Comparison of ENCODE assay signal across 16 cellular contexts in genomic region chr11:95128602-95129001, GRCh38. TPM values are rescaled to one million over a fixed set of nuclear protein-coding genes. Genes with fewer than 3 reads are reported as not detected.
DNase-seq lines count a peak whose midpoint lies in the region; ATAC-seq, FAIRE-seq and TF ChIP-seq lines count a peak whose summit lies in the region.
"Had no signal": no experiment of that assay in that cellular context is flagged by ENCODE, and none has a peak within 500 bp of the region (broad histone marks: within the 10 kb centered on the region; RNA-seq: fewer than 3 reads in every experiment).

No MANE protein-coding gene starts in this region.

- no peaks in the 10 kb centered on the region for H3K27me3 Mint-ChIP-seq in activated CD4-positive, alpha-beta T cell treated with anti-CD3 and anti-CD28 coated beads for 36 hours
- no peaks in the 10 kb centered on the region for H3K27me3 Mint-ChIP-seq in stimulated activated naive CD8-positive, alpha-beta T cell treated with anti-CD3 and anti-CD28 coated beads, Interleukin-15, amount 100 ng/mL, for 72 hours
- no peaks in the 10 kb centered on the region for H3K27me3 Mint-ChIP-seq in astrocyte (ENCODE audit: low read depth, unreplicated experiment)
- H3K27me3 Mint-ChIP-seq: CD4-positive, alpha-beta T cell had no signal

- no peaks in the 10 kb centered on the region for H3K27me3 ChIP-seq in astrocyte (ENCODE audit: insufficient read depth, low read length)

- no peak for DNase-seq in activated CD4-positive, alpha-beta T cell treated with anti-CD3 and anti-CD28 coated beads for 36 hours
- DNase-seq in activated CD4-positive, alpha-beta T cell treated with anti-CD3 and anti-CD28 coated beads, Interleukin-2, amount 50 U/mL, for 1 hour: no peak
- DNase-seq in stimulated activated naive CD8-positive, alpha-beta T cell treated with anti-CD3 and anti-CD28 coated beads, Interleukin-15, amount 100 ng/mL, for 72 hours: no peak
- DNase-seq in stimulated activated naive CD8-positive, alpha-beta T cell treated with anti-CD3 and anti-CD28 coated beads, Interleukin-15, Interleukin-2, amounts not matched to agents 100 U/mL and 50 U/mL, for 24 hours: no peak
- no peak for DNase-seq in astrocyte (ENCODE audit: low read depth)
- DNase-seq in AML-193 (lab: John Stamatoyannopoulos, UW): no peak
- DNase-seq: 8988T; C1 segment of cervical spinal cord; Calu3; CD4-positive, alpha-beta T cell; DMS 273 treated with DMSO at 0.1 percent for 48 hours; HCEC 1CT; HFFc6 had no signal

- FAIRE-seq in astrocyte (lab: Jason Lieb, UNC): no peak
- FAIRE-seq: H1 had no signal

- peaks cover 4% of the 10 kb centered on the region for H3K4me1 Mint-ChIP-seq in activated CD4-positive, alpha-beta T cell treated with anti-CD3 and anti-CD28 coated beads for 36 hours
- H3K4me1 Mint-ChIP-seq in stimulated activated naive CD8-positive, alpha-beta T cell treated with anti-CD3 and anti-CD28 coated beads, Interleukin-15, amount 100 ng/mL, for 72 hours: peaks cover 7% of the 10 kb centered on the region
- peaks cover 2% of the 10 kb centered on the region for H3K4me1 Mint-ChIP-seq in astrocyte (ENCODE audit: low read depth, unreplicated experiment)

- no peaks in the 10 kb centered on the region for H3K4me1 ChIP-seq in astrocyte (ENCODE audit: insufficient read depth, low read length)

- no peaks in the 10 kb centered on the region for H3K9me3 ChIP-seq in astrocyte (ENCODE audit: insufficient read depth, low read depth, low read length)

- H2AFZ ChIP-seq in astrocyte (ENCODE audit: low read depth, low read length): no peak overlapping the region

- no peak overlapping the region for H3K27ac ChIP-seq in astrocyte (ENCODE audit: low read depth, low read length)
- H3K27ac ChIP-seq: HL-60 had no signal

- H3K9me3 Mint-ChIP-seq in activated CD4-positive, alpha-beta T cell treated with anti-CD3 and anti-CD28 coated beads for 36 hours (ENCODE audit: low read depth): no peaks in the 10 kb centered on the region
- no peaks in the 10 kb centered on the region for H3K9me3 Mint-ChIP-seq in stimulated activated naive CD8-positive, alpha-beta T cell treated with anti-CD3 and anti-CD28 coated beads, Interleukin-15, amount 100 ng/mL, for 72 hours
- peaks cover 4% of the 10 kb centered on the region for H3K9me3 Mint-ChIP-seq in astrocyte (ENCODE audit: unreplicated experiment)
- H3K9me3 Mint-ChIP-seq: CD4-positive, alpha-beta T cell; HFFc6 had no signal

- H3K9ac ChIP-seq in astrocyte (ENCODE audit: low read length): no peak overlapping the region

- CTCF ChIA-PET in activated CD4-positive, alpha-beta T cell treated with anti-CD3 and anti-CD28 coated beads for 36 hours (lab: Charles Lee): no interaction called here

- no peak overlapping the region for H3K4me2 ChIP-seq in astrocyte (ENCODE audit: low read length)

- no peak for TF ChIP-seq CTCF in astrocyte (IDR thresholded peaks at IDR 0.05; ENCODE audit: insufficient read depth, low read depth, low read length)

- peak; percentile 33 for ATAC-seq in activated CD4-positive, alpha-beta T cell treated with anti-CD3 and anti-CD28 coated beads for 36 hours
- ATAC-seq in stimulated activated naive CD8-positive, alpha-beta T cell treated with anti-CD3 and anti-CD28 coated beads, Interleukin-15, amount 100 ng/mL, for 72 hours: peak; percentile 62
- ATAC-seq in stimulated activated naive CD8-positive, alpha-beta T cell treated with anti-CD3 and anti-CD28 coated beads, Interleukin-15, Interleukin-2, amounts not matched to agents 100 U/mL and 50 U/mL, for 24 hours: no peak
- no peak for ATAC-seq in HG03045 (IDR thresholded peaks at IDR 0.05; ENCODE audit: unreplicated experiment)

- no peak overlapping the region for H3K4me3 ChIP-seq in astrocyte (ENCODE audit: insufficient read depth, low read depth, low read length)

- H3K36me3 Mint-ChIP-seq in activated CD4-positive, alpha-beta T cell treated with anti-CD3 and anti-CD28 coated beads for 36 hours (ENCODE audit: low read depth): peaks cover 14% of the 10 kb centered on the region
- peaks cover 16% of the 10 kb centered on the region for H3K36me3 Mint-ChIP-seq in astrocyte (ENCODE audit: low read depth, unreplicated experiment)

- H4K20me1 ChIP-seq in astrocyte (ENCODE audit: insufficient read depth, low read length): no peaks in the 10 kb centered on the region

- peaks cover 8% of the 10 kb centered on the region for H3K36me3 ChIP-seq in astrocyte (ENCODE audit: insufficient read depth, low read length)

- POLR2A ChIA-PET in activated CD4-positive, alpha-beta T cell treated with anti-CD3 and anti-CD28 coated beads for 36 hours (lab: Charles Lee): no interaction called here

- no peak overlapping the region for H3K27ac Mint-ChIP-seq in activated CD4-positive, alpha-beta T cell treated with anti-CD3 and anti-CD28 coated beads for 36 hours
- peak overlapping the region in 1 of 2 donors; percentile 34 for H3K27ac Mint-ChIP-seq in stimulated activated naive CD8-positive, alpha-beta T cell treated with anti-CD3 and anti-CD28 coated beads, Interleukin-15, amount 100 ng/mL, for 72 hours
- peak overlapping the region; percentile 47 for H3K27ac Mint-ChIP-seq in astrocyte (ENCODE audit: unreplicated experiment)
- H3K27ac Mint-ChIP-seq: CD4-positive, alpha-beta T cell; HFFc6 had no signal

- H3K79me2 ChIP-seq in astrocyte (ENCODE audit: insufficient read depth, low read length): no peaks in the 10 kb centered on the region

- intact Hi-C loops in activated CD4-positive, alpha-beta T cell treated with anti-CD3 and anti-CD28 coated beads for 36 hours (cut with DNase I, micrococcal nuclease): no loop called here

- H3K4me3 Mint-ChIP-seq in activated CD4-positive, alpha-beta T cell treated with anti-CD3 and anti-CD28 coated beads for 36 hours: no peak overlapping the region
- H3K4me3 Mint-ChIP-seq in stimulated activated naive CD8-positive, alpha-beta T cell treated with anti-CD3 and anti-CD28 coated beads, Interleukin-15, amount 100 ng/mL, for 72 hours: no peak overlapping the region
- no peak overlapping the region for H3K4me3 Mint-ChIP-seq in astrocyte (ENCODE audit: unreplicated experiment)
- H3K4me3 Mint-ChIP-seq: CD4-positive, alpha-beta T cell; HFFc6 had no signal

RNA-seq across cellular contexts. Expression of gene ENDOD1, which starts 39.0 kb away (rescaled TPM):
- total RNA-seq in activated CD4-positive, alpha-beta T cell treated with anti-CD3 and anti-CD28 coated beads for 36 hours: 10 to 100 TPM; 11.1 to 13.1 TPM
- total RNA-seq in astrocyte: 29.8 and 34.4 TPM in 2 replicates

Comparison
In these comparisons a context has a peak if more than half of its experiments do, and no peak if none do; other contexts are left out.
1. ATAC-seq: peak in activated CD4-positive, alpha-beta T cell treated with anti-CD3 and anti-CD28 coated beads for 36 hours (single experiment) and stimulated activated naive CD8-positive, alpha-beta T cell treated with anti-CD3 and anti-CD28 coated beads, Interleukin-15, amount 100 ng/mL, for 72 hours (single experiment); none in stimulated activated naive CD8-positive, alpha-beta T cell treated with anti-CD3 and anti-CD28 coated beads, Interleukin-15, Interleukin-2, amounts not matched to agents 100 U/mL and 50 U/mL, for 24 hours (single experiment) and HG03045 (single experiment).